In genomic region chr17:7176870-7177209, GRCh38 we compare ENCODE assay signal across 1 cellular context.
TF ChIP-seq lines count a peak whose summit lies in the region.

No MANE protein-coding gene starts in this region.

TF ChIP-seq in WTC11, 78 proteins besides CTCF, POLR2A, EP300 and RAD21 (continued from another document):
- no peak for TF ChIP-seq ZNF416 (CRISPR knock-in tag; IDR thresholded peaks at IDR 0.05)
